Comparison of ENCODE assay signal across 10 cellular contexts in the genomic region with DNA sequence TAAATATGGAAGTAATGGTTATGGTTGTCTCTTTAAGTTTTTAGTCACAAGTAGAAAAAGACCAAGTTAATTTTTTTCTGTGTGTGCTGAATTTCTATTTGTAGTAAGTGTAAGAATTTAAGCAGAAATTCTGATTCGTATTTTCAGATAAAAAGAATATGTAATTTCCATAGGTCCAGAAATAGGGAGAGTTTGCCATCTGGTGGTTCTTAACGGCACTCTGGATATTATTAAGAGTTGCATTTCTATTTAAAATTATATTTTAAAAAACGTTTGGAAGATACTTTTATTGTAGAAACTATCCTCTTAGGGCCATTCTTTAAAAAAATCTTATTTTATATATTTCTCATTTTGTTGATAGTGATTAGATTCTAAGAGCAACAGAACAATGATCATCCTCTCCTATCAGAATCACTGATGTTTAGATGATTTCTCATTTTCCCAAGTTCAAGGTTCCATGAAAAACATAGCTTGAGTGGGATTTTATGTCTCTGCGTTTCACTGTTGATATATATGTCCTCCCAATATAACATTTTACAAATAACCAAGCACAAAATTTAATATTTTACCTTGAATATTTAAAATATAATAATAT.
DNase-seq lines count a peak whose midpoint lies in the region; ATAC-seq, FAIRE-seq and TF ChIP-seq lines count a peak whose summit lies in the region.
"Had no signal": no experiment of that assay in that cellular context is flagged by ENCODE, and none has a peak within 500 bp of the region (broad histone marks: within the 10 kb centered on the region; RNA-seq: fewer than 3 reads in every experiment).

No MANE protein-coding gene starts in this region.

- TF ChIP-seq EP300 in K562 (IDR thresholded peaks at IDR 0.05; ENCODE audit: low read length) = no peak

- no peak overlapping the region for H3K27ac ChIP-seq in K562 (ENCODE audit: extremely low read depth, low read depth, low read length)
- H3K27ac ChIP-seq: WERI-Rb-1 had no signal

- peak; percentile 29 for DNase-seq in CD1c-positive myeloid dendritic cell (ENCODE audit: extremely low spot score)
- no peak for DNase-seq in K562 (ENCODE audit: extremely low read depth in 1 of 4, low spot score in 3 of 4)
- peak; percentile 24 to 54 for DNase-seq in lung microvascular endothelial cell (ENCODE audit: low read depth in 2 of 2)
- DNase-seq in NCI-H187 treated with DMSO at 0.1 percent for 48 hours (lab: John Stamatoyannopoulos, UW) = no peak
- no peak for DNase-seq in ureter (ENCODE audit: low spot score)
- DNase-seq in C1 segment of cervical spinal cord (lab: John Stamatoyannopoulos, UW) = no peak
- no peak for DNase-seq in HuH-7 (ENCODE audit: low spot score)
- DNase-seq: effector CD4-positive, alpha-beta T cell; WERI-Rb-1 had no signal

- no peak overlapping the region for H3K4me3 ChIP-seq in K562

- H3K36me3 ChIP-seq in K562 (ENCODE audit: control insufficient read depth, insufficient read depth, low read length) = no peaks in the 10 kb centered on the region
- H3K36me3 ChIP-seq: WERI-Rb-1 had no signal

- no peak overlapping the region for H3K9ac ChIP-seq in K562 (ENCODE audit: insufficient read depth in 1 of 2, low read depth in 2 of 2, low read length in 2 of 2)

- peak; percentile 56 for TF ChIP-seq CTCF in LNCAP (IDR thresholded peaks at IDR 0.05)
- TF ChIP-seq CTCF in K562 (IDR thresholded peaks at IDR 0.05 in 2 of 3, conservative IDR thresholded peaks at IDR 0.05 in 1 of 3; ENCODE audit: insufficient read depth in 2 of 3, low read depth in 1 of 3, low read length in 3 of 3) = peak in 1 of 3 experiments; percentile 29; a peak in 2 of 6 replicates

- no peak for FAIRE-seq in K562 (lab: Jason Lieb, UNC)

- H3K27me3 ChIP-seq in K562 (ENCODE audit: control insufficient read depth in 2 of 2, insufficient read depth in 2 of 2, low read length in 2 of 2) = no peaks in the 10 kb centered on the region

- TF ChIP-seq RAD21 in K562 (CRISPR knock-in tag; conservative IDR thresholded peaks at IDR 0.05 in 1 of 2, IDR thresholded peaks at IDR 0.05 in 1 of 2) = peak; percentile 19 to 40; a peak in 3 of 4 replicates

- no peaks in the 10 kb centered on the region; the same call in 1 of the 2 replicates for H3K9me3 ChIP-seq in K562 (replicated peaks; ENCODE audit: control insufficient read depth, insufficient read depth, low read depth, low read length)

- WGBS in K562 (ENCODE audit: insufficient coverage, low coverage, missing lambda C conversion rate) = 2% methylated on average over 4 of the region's 4 CpGs

- CTCF ChIA-PET in K562 (lab: Yijun Ruan, JAX; ENCODE audit: low intra/inter-chr PET ratio) = no interaction called here

- H3K4me1 ChIP-seq in K562 (replicated peaks in 1 of 2; ENCODE audit: control insufficient read depth in 2 of 2, insufficient read depth in 2 of 2, low read length in 2 of 2) = no peaks in the 10 kb centered on the region

- H2AFZ ChIP-seq in K562 (ENCODE audit: low read depth, low read length) = no peak overlapping the region

- TF ChIP-seq POLR2A in K562 (conservative IDR thresholded peaks at IDR 0.05) = no peak

- H4K20me1 ChIP-seq in K562 (replicated peaks; ENCODE audit: control insufficient read depth, insufficient read depth, low read length) = no peaks in the 10 kb centered on the region

- no peak for ATAC-seq in K562

- POLR2A ChIA-PET in K562 (lab: Yijun Ruan, JAX) = interaction anchor here (0.7 kb wide), 1 partner anchor 37 kb away, joined by 3 read pairs; no protein-coding TSS in a partner anchor

- intact Hi-C loops in K562 (cut with micrococcal nuclease) = no loop called here

- H3K79me2 ChIP-seq in K562 (ENCODE audit: control insufficient read depth, insufficient read depth, low read length) = no peaks in the 10 kb centered on the region

- H3K9me1 ChIP-seq in K562 (ENCODE audit: control insufficient read depth, insufficient read depth, low read length) = no peaks in the 10 kb centered on the region

- no peak overlapping the region for H3K4me2 ChIP-seq in K562 (ENCODE audit: insufficient read depth, low read length)

- no TSS peak for BruUV-seq in K562 (replicated peaks; lab: Mats Ljungman, UMichigan)

- in situ Hi-C loops in K562 (cut with MboI) = no loop called here

TF ChIP-seq in K562, 482 proteins besides CTCF, POLR2A, EP300 and RAD21 (continues in another document):
- TF ChIP-seq NCOA4 (IDR thresholded peaks at IDR 0.05; ENCODE audit: partially characterized antibody) (no peak), DIDO1 (tag; IDR thresholded peaks at IDR 0.05; ENCODE audit: low read depth) (no peak), PTRF (tag; IDR thresholded peaks at IDR 0.05) (no peak), ZNF778 (CRISPR knock-in tag; IDR thresholded peaks at IDR 0.05) (no peak), MBD2 (IDR thresholded peaks at IDR 0.05; ENCODE audit: borderline replicate concordance, low read depth) (no peak), CUX1 (CRISPR knock-in tag; IDR thresholded peaks at IDR 0.05) (no peak), UBTF (IDR thresholded peaks at IDR 0.05; ENCODE audit: borderline replicate concordance in 1 of 2, low read depth in 2 of 2, low read length in 2 of 2) (no peak), TCF7 (IDR thresholded peaks at IDR 0.05; ENCODE audit: borderline replicate concordance) (no peak)
- TF ChIP-seq, protein P1, sequence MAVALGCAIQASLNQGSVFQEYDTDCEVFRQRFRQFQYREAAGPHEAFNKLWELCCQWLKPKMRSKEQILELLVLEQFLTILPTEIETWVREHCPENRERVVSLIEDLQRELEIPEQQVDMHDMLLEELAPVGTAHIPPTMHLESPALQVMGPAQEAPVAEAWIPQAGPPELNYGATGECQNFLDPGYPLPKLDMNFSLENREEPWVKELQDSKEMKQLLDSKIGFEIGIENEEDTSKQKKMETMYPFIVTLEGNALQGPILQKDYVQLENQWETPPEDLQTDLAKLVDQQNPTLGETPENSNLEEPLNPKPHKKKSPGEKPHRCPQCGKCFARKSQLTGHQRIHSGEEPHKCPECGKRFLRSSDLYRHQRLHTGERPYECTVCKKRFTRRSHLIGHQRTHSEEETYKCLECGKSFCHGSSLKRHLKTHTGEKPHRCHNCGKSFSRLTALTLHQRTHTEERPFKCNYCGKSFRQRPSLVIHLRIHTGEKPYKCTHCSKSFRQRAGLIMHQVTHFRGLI (CRISPR knock-in tag; IDR thresholded peaks at IDR 0.05) = no peak

Comparison
In these comparisons a context has a peak if more than half of its experiments do, and no peak if none do; other contexts are left out.
1. DNase-seq: peak in CD1c-positive myeloid dendritic cell (single experiment) and lung microvascular endothelial cell (2 of 2); none in K562 (0 of 4), NCI-H187 treated with DMSO at 0.1 percent for 48 hours (single experiment), ureter (single experiment), C1 segment of cervical spinal cord (0 of 14) and HuH-7 (single experiment).